In genomic region chr13:40452038-40452666, GRCh38 we compare ENCODE assay signal across 1 cellular context.
TF ChIP-seq lines count a peak whose summit lies in the region.

No MANE protein-coding gene starts in this region.

TF ChIP-seq in GM23338, 12 proteins besides CTCF, POLR2A, EP300 and RAD21 (continued from another document):
- TF ChIP-seq REST (IDR thresholded peaks at IDR 0.05; ENCODE audit: unreplicated experiment) (no peak), ZNF462 (CRISPR knock-in tag; IDR thresholded peaks at IDR 0.05) (no peak), POLR2AphosphoS5 (IDR thresholded peaks at IDR 0.05; ENCODE audit: low read depth) (no peak), ZNF114 (CRISPR knock-in tag; IDR thresholded peaks at IDR 0.05) (no peak), EZH2phosphoT487 (IDR thresholded peaks at IDR 0.05; ENCODE audit: unreplicated experiment) (no peak), EZH2 (IDR thresholded peaks at IDR 0.05; ENCODE audit: low read depth, unreplicated experiment) (no peak), STAT1 (IDR thresholded peaks at IDR 0.05; ENCODE audit: unreplicated experiment) (no peak), CREB1 (CRISPR knock-in tag; IDR thresholded peaks at IDR 0.05; ENCODE audit: low read depth) (no peak)
TF ChIP-seq in GM23338: peak in this region for 0.
